In genomic region chr21:44800971-44801467, GRCh38 we compare ENCODE assay signal across 8 cellular contexts. TPM values are rescaled to one million over a fixed set of nuclear protein-coding genes. Genes with fewer than 3 reads are reported as not detected.
DNase-seq lines count a peak whose midpoint lies in the region; ATAC-seq, FAIRE-seq and TF ChIP-seq lines count a peak whose summit lies in the region.

No MANE protein-coding gene starts in this region.

- H3K4me1 Mint-ChIP-seq in astrocyte (ENCODE audit: low read depth, unreplicated experiment) = peaks cover 10% of the 10 kb centered on the region

- H3K27me3 ChIP-seq in astrocyte (ENCODE audit: insufficient read depth, low read length) (no peaks in the 10 kb centered on the region), stomach smooth muscle (ENCODE audit: control insufficient read depth in 1 of 2, insufficient read depth in 2 of 2, low read length in 2 of 2) (no peaks in the 10 kb centered on the region)

- H3K79me2 ChIP-seq in astrocyte (ENCODE audit: insufficient read depth, low read length) = peaks cover 62% of the 10 kb centered on the region

- H3K36me3 ChIP-seq in astrocyte (ENCODE audit: insufficient read depth, low read length) (peaks cover 15% of the 10 kb centered on the region), stomach smooth muscle (ENCODE audit: control insufficient read depth in 2 of 2, insufficient read depth in 2 of 2, low read length in 2 of 2) (peaks cover 11 to 14% of the 10 kb centered on the region in 2 donors)

- peaks cover 12% of the 10 kb centered on the region for H3K36me3 Mint-ChIP-seq in astrocyte (ENCODE audit: low read depth, unreplicated experiment)

- DNase-seq in D341Med (ENCODE audit: low spot score) (peak; percentile 55), GM19239 (ENCODE audit: insufficient read length, low spot score) (peak; percentile 60), NCI-H1694 (lab: John Stamatoyannopoulos, UW) (peak; percentile 54), astrocyte (ENCODE audit: low read depth) (peak; percentile 26), inferior parietal cortex (ENCODE audit: extremely low spot score) (peak; percentile 28)

- H3K4me2 ChIP-seq in astrocyte (ENCODE audit: low read length) = peak overlapping the region; percentile 98

- H3K9me3 ChIP-seq in astrocyte (ENCODE audit: insufficient read depth, low read depth, low read length) (no peaks in the 10 kb centered on the region), stomach smooth muscle (ENCODE audit: control insufficient read depth in 2 of 2, low read length in 2 of 2) (no peaks in the 10 kb centered on the region)

- peak overlapping the region; percentile 99 for H3K4me3 Mint-ChIP-seq in astrocyte (ENCODE audit: unreplicated experiment)

- peak; percentile 26 for TF ChIP-seq CTCF in astrocyte (IDR thresholded peaks at IDR 0.05; ENCODE audit: insufficient read depth, low read depth, low read length)

- H3K27ac Mint-ChIP-seq in astrocyte (ENCODE audit: unreplicated experiment) = peak overlapping the region; percentile 55

- H3K27ac ChIP-seq in astrocyte (ENCODE audit: low read depth, low read length) (peak overlapping the region; percentile 69), stomach smooth muscle (ENCODE audit: low read length) (peak overlapping the region; percentile 31)

- no peaks in the 10 kb centered on the region for H3K9me3 Mint-ChIP-seq in astrocyte (ENCODE audit: unreplicated experiment)

- H3K4me3 ChIP-seq in astrocyte (ENCODE audit: insufficient read depth, low read depth, low read length) (peak overlapping the region; percentile 93), stomach smooth muscle (ENCODE audit: low read length in 2 of 2) (peak overlapping the region; percentile 61 to 92)

- no peak for ATAC-seq in GM18520 (IDR thresholded peaks at IDR 0.05; ENCODE audit: unreplicated experiment)
- ATAC-seq in GM19452 (IDR thresholded peaks at IDR 0.05; ENCODE audit: unreplicated experiment) = no peak

- H3K27me3 Mint-ChIP-seq in astrocyte (ENCODE audit: low read depth, unreplicated experiment) = no peaks in the 10 kb centered on the region

- peak overlapping the region; percentile 82 for H2AFZ ChIP-seq in astrocyte (ENCODE audit: low read depth, low read length)

- H3K4me1 ChIP-seq in astrocyte (ENCODE audit: insufficient read depth, low read length) (peaks cover 16% of the 10 kb centered on the region), stomach smooth muscle (ENCODE audit: control insufficient read depth, insufficient read depth, low read length) (peaks cover 27% of the 10 kb centered on the region)

- peaks cover 64% of the 10 kb centered on the region for H4K20me1 ChIP-seq in astrocyte (ENCODE audit: insufficient read depth, low read length)

- H3K9ac ChIP-seq in astrocyte (ENCODE audit: low read length) (peak overlapping the region; percentile 92), stomach smooth muscle (ENCODE audit: low read length in 2 of 2) (peak overlapping the region; percentile 37 to 63)

- no peak for FAIRE-seq in GM19239 (lab: Jason Lieb, UNC)
- no peak for FAIRE-seq in astrocyte (lab: Jason Lieb, UNC)

RNA-seq across cellular contexts. Expression of gene UBE2G2, which starts 0.6 kb away (rescaled TPM):
- 63.8 and 74.5 TPM in 2 replicates for total RNA-seq in astrocyte

RNA-seq across cellular contexts. Expression of gene SUMO3, which starts 16.8 kb away (rescaled TPM):
- 72.7 and 83.5 TPM in 2 replicates for total RNA-seq in astrocyte
